19 cellular contexts compared by ENCODE assay signal in the genomic region with DNA sequence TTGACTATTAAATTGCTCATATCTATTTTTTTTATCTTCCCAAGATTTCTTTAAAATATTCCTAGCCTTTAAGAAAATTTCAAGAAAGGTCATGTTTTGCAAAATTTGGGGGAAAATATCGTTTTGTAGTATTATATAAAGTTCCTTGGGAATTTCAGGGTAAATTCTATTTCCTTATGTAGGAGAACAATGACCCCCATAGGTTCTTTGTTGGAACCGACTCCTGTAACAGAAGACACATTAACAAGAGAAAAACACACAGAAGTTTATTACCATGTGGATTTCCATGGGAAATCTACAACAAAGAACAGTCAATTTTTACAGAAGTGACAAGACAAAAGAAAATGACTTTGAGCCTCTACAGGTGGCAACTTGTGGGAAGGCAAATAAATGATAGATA.
"Had no signal": no experiment of that assay in that cellular context is flagged by ENCODE, and none has a peak within 500 bp of the region (broad histone marks: within the 10 kb centered on the region; RNA-seq: fewer than 3 reads in every experiment).

No MANE protein-coding gene starts in this region.

- DNase-seq: effector CD4-positive, alpha-beta T cell; foreskin fibroblast; head of caudate nucleus; mesendoderm; naive B cell; psoas muscle; retina; right lobe of liver; stimulated activated CD4-positive, alpha-beta T cell treated with anti-CD3 and anti-CD28 coated beads, Interleukin-4, amount 100 ng/mL, for 24 hours; tibial artery; upper lobe of left lung; uterus had no signal

- H3K4me1 Mint-ChIP-seq: naive B cell; nephron; stimulated activated memory B cell treated with anti-CD40 and anti-IgM and Interleukin-4, amounts not matched to agents 10 μg/mL and 1 μg/mL and 100 μg/mL, for 72 hours had no signal

- H3K36me3 ChIP-seq: right lobe of liver, tibial artery, upper lobe of left lung, uterus had no signal

- H3K36me3 Mint-ChIP-seq: naive B cell; stimulated activated memory B cell treated with anti-CD40 and anti-IgM and Interleukin-4, amounts not matched to agents 10 μg/mL and 1 μg/mL and 100 μg/mL, for 72 hours had no signal

- H3K4me2 ChIP-seq: hepatocyte had no signal

- H3K27me3 Mint-ChIP-seq: stimulated activated memory B cell treated with anti-CD40 and anti-IgM and Interleukin-4, amounts not matched to agents 10 μg/mL and 1 μg/mL and 100 μg/mL, for 72 hours; stimulated activated naive CD8-positive, alpha-beta T cell treated with anti-CD3 and anti-CD28 coated beads, Interleukin-15, Interleukin-2, amounts not matched to agents 100 ng/mL and 50 ng/mL, for 24 hours had no signal

- H3K79me2 ChIP-seq: hepatocyte had no signal

- ATAC-seq: esophagus mucosa; psoas muscle; right lobe of liver; stimulated activated memory B cell treated with anti-CD40 and anti-IgM and Interleukin-4, amounts not matched to agents 10 μg/mL and 1 μg/mL and 100 μg/mL, for 72 hours had no signal

- H3K4me3 Mint-ChIP-seq: naive B cell; nephron; stimulated activated memory B cell treated with anti-CD40 and anti-IgM and Interleukin-4, amounts not matched to agents 10 μg/mL and 1 μg/mL and 100 μg/mL, for 72 hours; stimulated activated naive CD8-positive, alpha-beta T cell treated with anti-CD3 and anti-CD28 coated beads, Interleukin-15, Interleukin-2, amounts not matched to agents 100 ng/mL and 50 ng/mL, for 24 hours had no signal

- H3K27ac ChIP-seq: coronary artery, hepatocyte, psoas muscle, right lobe of liver, tibial artery, upper lobe of left lung, uterus had no signal

- H3K9me3 Mint-ChIP-seq: stimulated activated naive CD8-positive, alpha-beta T cell treated with anti-CD3 and anti-CD28 coated beads, Interleukin-15, Interleukin-2, amounts not matched to agents 100 ng/mL and 50 ng/mL, for 24 hours had no signal

- H3K27ac Mint-ChIP-seq: naive B cell; nephron; stimulated activated memory B cell treated with anti-CD40 and anti-IgM and Interleukin-4, amounts not matched to agents 10 μg/mL and 1 μg/mL and 100 μg/mL, for 72 hours; stimulated activated naive CD8-positive, alpha-beta T cell treated with anti-CD3 and anti-CD28 coated beads, Interleukin-15, Interleukin-2, amounts not matched to agents 100 ng/mL and 50 ng/mL, for 24 hours had no signal

- H2AFZ ChIP-seq: hepatocyte had no signal

- H3K4me3 ChIP-seq: coronary artery, hepatocyte, psoas muscle, right lobe of liver, tibial artery, upper lobe of left lung, uterus had no signal

- H3K4me1 ChIP-seq: psoas muscle, right lobe of liver, tibial artery, upper lobe of left lung, uterus had no signal

- FAIRE-seq: endometrium had no signal

- H3K27me3 ChIP-seq: hepatocyte, tibial artery, upper lobe of left lung, uterus had no signal

- H3K9me3 ChIP-seq: psoas muscle, right lobe of liver, tibial artery, upper lobe of left lung, uterus had no signal
